In the genomic region with DNA sequence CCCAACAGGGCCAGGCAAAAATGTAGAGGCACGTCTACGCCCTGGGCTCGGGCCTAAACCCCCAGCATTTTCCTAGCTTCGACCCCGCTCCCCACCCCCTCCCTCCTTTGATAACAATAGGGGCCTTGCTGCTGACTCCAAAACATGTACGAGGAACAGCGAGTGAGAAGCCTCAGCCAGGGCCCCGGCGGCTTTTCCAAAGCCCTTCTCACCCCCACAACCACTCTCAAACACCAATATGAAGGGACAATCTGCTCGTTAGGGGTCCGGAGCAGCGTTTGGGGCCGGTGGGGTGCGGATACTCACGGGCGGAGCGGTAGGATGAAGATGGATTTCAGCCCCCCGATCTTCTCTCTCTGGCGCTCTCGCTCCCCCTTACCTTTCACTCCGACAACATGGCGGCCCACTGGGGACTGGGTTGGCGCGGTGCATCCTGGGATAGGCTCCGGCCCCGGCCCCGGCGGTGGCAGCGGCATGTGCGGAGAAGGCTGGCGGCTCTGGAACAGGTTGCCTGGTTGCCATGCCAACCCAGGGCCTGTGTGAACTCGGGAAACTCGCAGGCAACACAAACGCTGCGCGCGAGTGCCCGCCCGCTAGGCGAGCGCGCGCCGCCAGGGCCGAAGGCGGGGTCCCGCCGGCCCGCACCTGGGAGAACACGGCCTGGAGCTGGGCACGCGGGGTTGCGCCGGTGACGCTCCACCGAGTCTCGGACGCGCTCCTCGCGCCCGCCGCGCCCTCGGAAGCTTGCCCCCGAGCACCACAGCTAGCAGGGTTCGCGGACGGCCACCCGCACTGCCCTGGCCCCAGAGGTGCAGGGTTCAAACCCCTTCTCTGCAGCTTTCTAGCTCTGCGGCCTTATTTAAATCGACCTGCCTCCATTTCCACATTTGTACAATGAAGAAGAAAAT, we compare ENCODE assay signal across 8 cellular contexts. TPM values are rescaled to one million over a fixed set of nuclear protein-coding genes. Genes with fewer than 3 reads are reported as not detected.
A peak's percentile ranks its signal among the peaks of the same experiment; 100 is the strongest.
DNase-seq lines count a peak whose midpoint lies in the region; ATAC-seq, FAIRE-seq and TF ChIP-seq lines count a peak whose summit lies in the region.

A gene with protein sequence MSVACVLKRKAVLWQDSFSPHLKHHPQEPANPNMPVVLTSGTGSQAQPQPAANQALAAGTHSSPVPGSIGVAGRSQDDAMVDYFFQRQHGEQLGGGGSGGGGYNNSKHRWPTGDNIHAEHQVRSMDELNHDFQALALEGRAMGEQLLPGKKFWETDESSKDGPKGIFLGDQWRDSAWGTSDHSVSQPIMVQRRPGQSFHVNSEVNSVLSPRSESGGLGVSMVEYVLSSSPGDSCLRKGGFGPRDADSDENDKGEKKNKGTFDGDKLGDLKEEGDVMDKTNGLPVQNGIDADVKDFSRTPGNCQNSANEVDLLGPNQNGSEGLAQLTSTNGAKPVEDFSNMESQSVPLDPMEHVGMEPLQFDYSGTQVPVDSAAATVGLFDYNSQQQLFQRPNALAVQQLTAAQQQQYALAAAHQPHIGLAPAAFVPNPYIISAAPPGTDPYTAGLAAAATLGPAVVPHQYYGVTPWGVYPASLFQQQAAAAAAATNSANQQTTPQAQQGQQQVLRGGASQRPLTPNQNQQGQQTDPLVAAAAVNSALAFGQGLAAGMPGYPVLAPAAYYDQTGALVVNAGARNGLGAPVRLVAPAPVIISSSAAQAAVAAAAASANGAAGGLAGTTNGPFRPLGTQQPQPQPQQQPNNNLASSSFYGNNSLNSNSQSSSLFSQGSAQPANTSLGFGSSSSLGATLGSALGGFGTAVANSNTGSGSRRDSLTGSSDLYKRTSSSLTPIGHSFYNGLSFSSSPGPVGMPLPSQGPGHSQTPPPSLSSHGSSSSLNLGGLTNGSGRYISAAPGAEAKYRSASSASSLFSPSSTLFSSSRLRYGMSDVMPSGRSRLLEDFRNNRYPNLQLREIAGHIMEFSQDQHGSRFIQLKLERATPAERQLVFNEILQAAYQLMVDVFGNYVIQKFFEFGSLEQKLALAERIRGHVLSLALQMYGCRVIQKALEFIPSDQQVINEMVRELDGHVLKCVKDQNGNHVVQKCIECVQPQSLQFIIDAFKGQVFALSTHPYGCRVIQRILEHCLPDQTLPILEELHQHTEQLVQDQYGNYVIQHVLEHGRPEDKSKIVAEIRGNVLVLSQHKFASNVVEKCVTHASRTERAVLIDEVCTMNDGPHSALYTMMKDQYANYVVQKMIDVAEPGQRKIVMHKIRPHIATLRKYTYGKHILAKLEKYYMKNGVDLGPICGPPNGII (minus strand): TSS at position 408 of the 908 bp plus-strand sequence. CDS start 6,151 bp downstream, outside the sequence.

- peaks cover 0 to 2% of the 10 kb centered on the region in 2 experiments; a peak in 1 of 5 replicates for H3K36me3 ChIP-seq in HepG2 (replicated peaks in 1 of 2; ENCODE audit: control insufficient read depth in 1 of 2, insufficient read depth in 2 of 2, low read length in 2 of 2)

- peak within 1 kb of the TSS; percentile 86 for H3K4me3 Mint-ChIP-seq in dendritic cell treated with granulocyte-macrophage colony-stimulating factor and Interleukin-4, amounts not matched to agents 40 ng/mL and 50 ng/mL, for 4 days

- peak; percentile 76 to 93 for TF ChIP-seq POLR2A in HepG2 (IDR thresholded peaks at IDR 0.05; ENCODE audit: insufficient read depth in 1 of 2, low read depth in 2 of 2, low read length in 2 of 2)

- H3K27me3 Mint-ChIP-seq in dendritic cell treated with granulocyte-macrophage colony-stimulating factor and Interleukin-4, amounts not matched to agents 40 ng/mL and 50 ng/mL, for 4 days: no peaks in the 10 kb centered on the region

- peak; percentile 9; the same call in 1 of the 2 replicates for TF ChIP-seq CTCF in HepG2 (CRISPR knock-in tag; IDR thresholded peaks at IDR 0.05)

- H3K9ac ChIP-seq in HepG2 (ENCODE audit: insufficient read depth, low read depth, low read length): peak within 1 kb of the TSS; percentile 99

- H3K27ac ChIP-seq in HepG2 (ENCODE audit: extremely low read length, insufficient read depth, low read length): peak within 1 kb of the TSS; percentile 100

- in situ Hi-C loops in HepG2 (cut with HindIII; ENCODE audit: extremely low pct_ligation_motif_present, low pct_unique_long_range_greater_than_20kb): no loop called here

- TF ChIP-seq EP300 in HepG2 (IDR thresholded peaks at IDR 0.05; ENCODE audit: low read depth in 2 of 2, low read length in 2 of 2): no peak
- TF ChIP-seq EP300 in HepG2 (CRISPR knock-in tag; IDR thresholded peaks at IDR 0.05; ENCODE audit: borderline replicate concordance): no peak

- intact Hi-C loops in dendritic cell treated with granulocyte-macrophage colony-stimulating factor and Interleukin-4, amounts not matched to agents 40 ng/mL and 50 ng/mL, for 4 days (cut with micrococcal nuclease): no loop called here
- intact Hi-C loops in HepG2 (cut with micrococcal nuclease; ENCODE audit: unreplicated experiment): loop anchor here (10.0 kb wide), 1 partner anchor 89 kb away; no protein-coding TSS in a partner anchor

- H3K4me1 ChIP-seq in HepG2 (ENCODE audit: insufficient read depth, low read length): peaks cover 48% of the 10 kb centered on the region

- under 1% methylated on average over 15 of the region's 72 CpGs for WGBS in HepG2 (ENCODE audit: low lambda C conversion rate)

- H3K36me3 Mint-ChIP-seq in dendritic cell treated with granulocyte-macrophage colony-stimulating factor and Interleukin-4, amounts not matched to agents 40 ng/mL and 50 ng/mL, for 4 days (ENCODE audit: low read depth): peaks cover 13% of the 10 kb centered on the region

- FAIRE-seq in HepG2 (lab: Jason Lieb, UNC): peak; percentile 28

- ATAC-seq in GM19351 (IDR thresholded peaks at IDR 0.05; ENCODE audit: unreplicated experiment) (peak; percentile 89), HG03521 (IDR thresholded peaks at IDR 0.05; ENCODE audit: unreplicated experiment) (peak; percentile 96), HepG2 (peak; percentile 96)

- peak within 1 kb of the TSS; percentile 84 for H3K4me2 ChIP-seq in HepG2 (ENCODE audit: low read depth, low read length)

- peak; percentile 78 to 97 (median 90) for DNase-seq in C1 segment of cervical spinal cord (lab: John Stamatoyannopoulos, UW)
- DNase-seq in NCI-H748 (lab: John Stamatoyannopoulos, UW; ENCODE audit: unreplicated experiment): peak; percentile 99
- peak; percentile 97 to 99 for DNase-seq in activated CD4-positive, alpha-beta T cell treated with anti-CD3 and anti-CD28 coated beads, Interleukin-2, amount 50 U/mL, for 24 hours (ENCODE audit: low read depth in 1 of 2, low spot score in 1 of 2)
- peak; percentile 97 for DNase-seq in HepG2 (ENCODE audit: low spot score)
- DNase-seq in stimulated activated CD4-positive, alpha-beta T cell treated with anti-CD3 and anti-CD28 coated beads, Interleukin-4, amount 100 ng/mL, for 1 hour: peak; percentile 98

- CTCF ChIA-PET in HepG2 (lab: Yijun Ruan, JAX; ENCODE audit: low intra/inter-chr PET ratio, low total read pairs): no interaction called here

- H3K4me3 ChIP-seq in HepG2 (replicated peaks in 1 of 3; ENCODE audit: insufficient read depth in 1 of 3, low read depth in 2 of 3, low read length in 3 of 3): peak within 1 kb of the TSS; percentile 86 to 95 (median 88)

- TF ChIP-seq RAD21 in HepG2 (CRISPR knock-in tag; IDR thresholded peaks at IDR 0.05): peak; percentile 47; the same call in 1 of the 2 replicates

- no peaks in the 10 kb centered on the region; a peak in 1 of 5 replicates for H3K27me3 ChIP-seq in HepG2 (ENCODE audit: control insufficient read depth in 1 of 2, insufficient read depth in 2 of 2, low read length in 2 of 2)

- TSS peak; percentile 72 for BruUV-seq in HepG2 (replicated peaks; lab: Mats Ljungman, UMichigan)

- POLR2A ChIA-PET in HepG2 (lab: Yijun Ruan, JAX): interaction anchor here (0.6 to 2.7 kb wide), 13 partner anchors 9 to 231 kb away, joined by 3 to 15 read pairs (median 3); a partner anchor contains a TSS

- H3K4me1 Mint-ChIP-seq in dendritic cell treated with granulocyte-macrophage colony-stimulating factor and Interleukin-4, amounts not matched to agents 40 ng/mL and 50 ng/mL, for 4 days (ENCODE audit: low read depth): peaks cover 16% of the 10 kb centered on the region

- peak within 1 kb of the TSS; percentile 93 for H3K27ac Mint-ChIP-seq in dendritic cell treated with granulocyte-macrophage colony-stimulating factor and Interleukin-4, amounts not matched to agents 40 ng/mL and 50 ng/mL, for 4 days

- no peaks in the 10 kb centered on the region for H3K9me3 ChIP-seq in HepG2 (ENCODE audit: low read length)

- peaks cover 34% of the 10 kb centered on the region for H4K20me1 ChIP-seq in HepG2 (ENCODE audit: insufficient read depth, low read length)

- H3K9me3 Mint-ChIP-seq in dendritic cell treated with granulocyte-macrophage colony-stimulating factor and Interleukin-4, amounts not matched to agents 40 ng/mL and 50 ng/mL, for 4 days: no peaks in the 10 kb centered on the region

- H2AFZ ChIP-seq in HepG2 (ENCODE audit: low read length): peak within 1 kb of the TSS; percentile 62

- H3K79me2 ChIP-seq in HepG2 (ENCODE audit: insufficient read depth, low read length): peaks cover 45% of the 10 kb centered on the region

TF ChIP-seq in HepG2, 621 proteins besides CTCF, POLR2A, EP300 and RAD21 (continues in another document):
- no peak for TF ChIP-seq ZNF761 (CRISPR knock-in tag; conservative IDR thresholded peaks at IDR 0.05)
- TF ChIP-seq ZNF180 (CRISPR knock-in tag; IDR thresholded peaks at IDR 0.05; ENCODE audit: borderline replicate concordance, low read depth): no peak

RNA-seq across cellular contexts. Expression of the gene that starts here (rescaled TPM):
- 64.7 and 84.6 TPM in 2 replicates for total RNA-seq in HepG2 (2016; rRNA removed; fragmentation: Illumina TruSeq; extraction: Trizol)
- 68.9 and 70.1 TPM in 2 replicates for total RNA-seq in HepG2 (2016; cell fraction: cytosol; rRNA removed; fragmentation: Illumina TruSeq; extraction: Trizol; ENCODE audit: low read depth)
- 57.0 and 74.5 TPM in 2 replicates for total RNA-seq in HepG2 (2016; cell fraction: insoluble cytoplasmic fraction; rRNA removed; fragmentation: Illumina TruSeq; extraction: Trizol)
- total RNA-seq in HepG2 (2016; cell fraction: membrane; rRNA removed; fragmentation: Illumina TruSeq; extraction: Trizol): 30.6 and 37.0 TPM in 2 replicates
- 99.1 and 105 TPM in 2 replicates for total RNA-seq in HepG2 (2016; cell fraction: nucleus; rRNA removed; fragmentation: Illumina TruSeq; extraction: Trizol)
- 91.0 and 95.0 TPM in 2 replicates for polyA plus RNA-seq in HepG2 (2011; rRNA removed)
- 98.1 and 107 TPM in 2 replicates for polyA plus RNA-seq in HepG2 (2011; cell fraction: cytosol; rRNA removed)
- 116 and 134 TPM in 2 replicates for polyA plus RNA-seq in HepG2 (2011; cell fraction: nucleus; rRNA removed)
- 83.5 and 85.2 TPM in 2 replicates for polyA plus RNA-seq in HepG2 (2012)
- polyA plus RNA-seq in HepG2 (2016; cell fraction: cytosol; fragmentation: Illumina TruSeq; extraction: Trizol; ENCODE audit: low read depth): 1.5 and 2.0 TPM in 2 replicates
- 53.8 and 55.5 TPM in 2 replicates for polyA plus RNA-seq in HepG2 (2016; cell fraction: insoluble cytoplasmic fraction; fragmentation: Illumina TruSeq; extraction: Trizol; ENCODE audit: low read depth)
- 6.6 and 7.3 TPM in 2 replicates for polyA plus RNA-seq in HepG2 (2016; cell fraction: membrane; fragmentation: Illumina TruSeq; extraction: Trizol; ENCODE audit: low read depth)
- 59.9 and 64.4 TPM in 2 replicates for polyA plus RNA-seq in HepG2 (2016; cell fraction: nucleus; fragmentation: Illumina TruSeq; extraction: Trizol; ENCODE audit: insufficient read depth, low read depth)
- polyA minus RNA-seq in HepG2 (2011; rRNA and poly(A)+ RNA removed; ENCODE audit: low replicate concordance): 428 and 564 TPM in 2 replicates
- polyA minus RNA-seq in HepG2 (2011; cell fraction: cytosol; rRNA and poly(A)+ RNA removed): 112 and 124 TPM in 2 replicates
- 187 and 190 TPM in 2 replicates for polyA minus RNA-seq in HepG2 (2011; cell fraction: nucleus; rRNA and poly(A)+ RNA removed)

Comparison
In these comparisons a context has a peak if more than half of its experiments do, and no peak if none do; other contexts are left out.
1. Peak in every context shown above with its lines: DNase-seq, ATAC-seq, H3K4me3 ChIP-seq and H3K27ac ChIP-seq.